ENCODE assay signal across 9 cellular contexts in the genomic region with DNA sequence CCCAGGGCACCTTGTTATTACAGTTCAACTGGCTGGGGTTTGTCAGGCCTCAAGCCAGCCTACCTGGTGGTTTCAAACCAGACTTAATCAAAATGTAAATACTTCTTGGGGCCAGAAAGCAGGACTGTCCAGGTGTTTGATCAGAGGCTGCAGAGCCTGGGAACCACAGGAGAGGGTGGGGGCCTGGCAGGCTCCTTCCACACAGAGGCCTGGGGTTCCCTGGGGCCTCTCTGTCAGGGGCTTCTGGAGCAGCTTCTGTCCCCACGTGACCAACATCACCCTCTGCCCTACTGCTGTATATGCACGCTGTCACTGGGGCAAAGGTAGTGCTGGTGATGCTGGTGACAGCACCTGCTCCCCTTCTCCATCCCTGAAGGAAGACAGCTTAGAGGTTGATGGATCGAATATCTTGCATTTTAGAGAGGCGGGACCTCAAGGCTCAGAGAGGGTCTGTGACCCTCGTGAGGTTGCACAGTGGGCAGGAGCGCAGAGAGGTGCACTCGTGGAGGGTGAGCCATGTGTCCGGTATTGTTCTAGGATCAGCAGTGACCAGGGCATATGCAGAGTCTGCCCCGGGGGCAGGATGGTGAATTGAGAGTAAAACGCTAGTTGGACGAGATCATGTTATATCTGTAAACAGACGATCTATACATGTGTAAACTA.
DNase-seq lines count a peak whose midpoint lies in the region; ATAC-seq and TF ChIP-seq lines count a peak whose summit lies in the region.
"Had no signal": no experiment of that assay in that cellular context is flagged by ENCODE, and none has a peak within 500 bp of the region (broad histone marks: within the 10 kb centered on the region; RNA-seq: fewer than 3 reads in every experiment).

No MANE protein-coding gene starts in this region.

- intact Hi-C loops in activated CD4-positive, alpha-beta memory T cell treated with anti-CD3 and anti-CD28 coated beads for 36 hours (cut with micrococcal nuclease) = no loop called here
- intact Hi-C loops in lower lobe of right lung (cut with DNase I) = no loop called here

- H3K27me3 ChIP-seq in lower lobe of right lung (ENCODE audit: low read depth) (no peaks in the 10 kb centered on the region), upper lobe of left lung (no peaks in the 10 kb centered on the region)

- H3K4me3 Mint-ChIP-seq in activated naive CD4-positive, alpha-beta T cell treated with anti-CD3 and anti-CD28 coated beads, Interleukin-2, amount 50 U/mL, for 24 hours = peak overlapping the region; percentile 3
- H3K4me3 Mint-ChIP-seq in activated CD4-positive, alpha-beta memory T cell treated with anti-CD3 and anti-CD28 coated beads for 36 hours = no peak overlapping the region
- H3K4me3 Mint-ChIP-seq in mesothelial cell of epicardium = no peak overlapping the region

- no peak for TF ChIP-seq POLR2A in upper lobe of left lung (IDR thresholded peaks at IDR 0.05)

- DNase-seq in activated naive CD4-positive, alpha-beta T cell (lab: John Stamatoyannopoulos, UW) = no peak
- DNase-seq in activated CD4-positive, alpha-beta memory T cell treated with anti-CD3 and anti-CD28 coated beads for 36 hours = no peak
- DNase-seq in lower lobe of right lung (no peak), upper lobe of left lung (no peak), omental fat pad (ENCODE audit: low spot score) (no peak), mesothelial cell of epicardium (ENCODE audit: low spot score in 2 of 2, unreplicated experiment in 2 of 2) (no peak)
- DNase-seq: activated T-cell treated with anti-CD3 and anti-CD28 coated beads, Interleukin-2, amount 50 U/mL, for 4 hours had no signal

- H3K4me1 Mint-ChIP-seq in activated naive CD4-positive, alpha-beta T cell treated with anti-CD3 and anti-CD28 coated beads, Interleukin-2, amount 50 U/mL, for 24 hours = peaks cover 95% of the 10 kb centered on the region
- peaks cover 87% of the 10 kb centered on the region for H3K4me1 Mint-ChIP-seq in activated CD4-positive, alpha-beta memory T cell treated with anti-CD3 and anti-CD28 coated beads for 36 hours (ENCODE audit: low read depth)
- H3K4me1 Mint-ChIP-seq in mesothelial cell of epicardium = peaks cover 13% of the 10 kb centered on the region

- no peak overlapping the region for H3K4me3 ChIP-seq in lower lobe of right lung
- no peak overlapping the region for H3K4me3 ChIP-seq in upper lobe of left lung

- WGBS in upper lobe of left lung, 2 donors = 75 to 77% methylated on average over 12 of the region's 12 CpGs

- TF ChIP-seq EP300 in upper lobe of left lung (IDR thresholded peaks at IDR 0.05) = no peak

- peak overlapping the region; percentile 98 for H3K27ac Mint-ChIP-seq in activated naive CD4-positive, alpha-beta T cell treated with anti-CD3 and anti-CD28 coated beads, Interleukin-2, amount 50 U/mL, for 24 hours
- H3K27ac Mint-ChIP-seq in activated CD4-positive, alpha-beta memory T cell treated with anti-CD3 and anti-CD28 coated beads for 36 hours = peak overlapping the region; percentile 97
- no peak overlapping the region for H3K27ac Mint-ChIP-seq in mesothelial cell of epicardium

- H3K36me3 ChIP-seq in lower lobe of right lung (no peaks in the 10 kb centered on the region), upper lobe of left lung (no peaks in the 10 kb centered on the region)

- H3K27ac ChIP-seq in lower lobe of right lung (peak overlapping the region; percentile 53), upper lobe of left lung (peak overlapping the region; percentile 0 to 86 (median 58))

- CTCF ChIA-PET in activated CD4-positive, alpha-beta memory T cell treated with anti-CD3 and anti-CD28 coated beads for 36 hours (lab: Charles Lee) = interaction anchor here (0.8 to 1.7 kb wide), 4 partner anchors 34 to 187 kb away, joined by 3 to 4 read pairs (median 4); no protein-coding TSS in a partner anchor

- H3K36me3 Mint-ChIP-seq in activated naive CD4-positive, alpha-beta T cell treated with anti-CD3 and anti-CD28 coated beads, Interleukin-2, amount 50 U/mL, for 24 hours = peaks cover 8% of the 10 kb centered on the region
- no peaks in the 10 kb centered on the region for H3K36me3 Mint-ChIP-seq in activated CD4-positive, alpha-beta memory T cell treated with anti-CD3 and anti-CD28 coated beads for 36 hours
- H3K36me3 Mint-ChIP-seq in mesothelial cell of epicardium = peaks cover 2% of the 10 kb centered on the region

- H3K4me1 ChIP-seq in lower lobe of right lung = peaks cover 55% of the 10 kb centered on the region
- H3K4me1 ChIP-seq in upper lobe of left lung = peaks cover 22 to 75% (median 52%) of the 10 kb centered on the region in 4 donors

- peaks cover 3% of the 10 kb centered on the region for H3K9me3 Mint-ChIP-seq in activated naive CD4-positive, alpha-beta T cell treated with anti-CD3 and anti-CD28 coated beads, Interleukin-2, amount 50 U/mL, for 24 hours
- H3K9me3 Mint-ChIP-seq in activated CD4-positive, alpha-beta memory T cell treated with anti-CD3 and anti-CD28 coated beads for 36 hours = peaks cover 2% of the 10 kb centered on the region
- H3K9me3 Mint-ChIP-seq in mesothelial cell of epicardium = peaks cover 3% of the 10 kb centered on the region

- ATAC-seq in lower lobe of right lung (peak in 1 of 2 donors; percentile 1), upper lobe of left lung (ENCODE audit: low FRiP score in 2 of 2) (no peak), GM18498 (IDR thresholded peaks at IDR 0.05; ENCODE audit: unreplicated experiment) (no peak), omental fat pad (ENCODE audit: low FRiP score) (no peak)
- ATAC-seq: activated T-cell treated with anti-CD3 and anti-CD28 coated beads, Interleukin-2, amount 50 U/mL, for 4 hours had no signal

- H3K9me3 ChIP-seq in lower lobe of right lung (no peaks in the 10 kb centered on the region), upper lobe of left lung (peaks cover 0 to under 1% (median 0%) of the 10 kb centered on the region in 4 donors)

- no peaks in the 10 kb centered on the region for H3K27me3 Mint-ChIP-seq in activated naive CD4-positive, alpha-beta T cell treated with anti-CD3 and anti-CD28 coated beads, Interleukin-2, amount 50 U/mL, for 24 hours
- H3K27me3 Mint-ChIP-seq in activated CD4-positive, alpha-beta memory T cell treated with anti-CD3 and anti-CD28 coated beads for 36 hours = no peaks in the 10 kb centered on the region
- no peaks in the 10 kb centered on the region for H3K27me3 Mint-ChIP-seq in mesothelial cell of epicardium (ENCODE audit: low read depth)

- TF ChIP-seq CTCF in lower lobe of right lung (IDR thresholded peaks at IDR 0.05) (no peak), upper lobe of left lung (IDR thresholded peaks at IDR 0.05) (no peak), omental fat pad (IDR thresholded peaks at IDR 0.05) (no peak), mesothelial cell of epicardium (IDR thresholded peaks at IDR 0.05; ENCODE audit: unreplicated experiment) (no peak)

- POLR2A ChIA-PET in activated CD4-positive, alpha-beta memory T cell treated with anti-CD3 and anti-CD28 coated beads for 36 hours (lab: Charles Lee) = interaction anchor here (0.6 to 1.8 kb wide), 3 partner anchors 20 to 96 kb away, joined by 3 to 6 read pairs (median 5); a partner anchor contains a TSS
